Comparison of ENCODE assay signal across 23 cellular contexts in the genomic region with DNA sequence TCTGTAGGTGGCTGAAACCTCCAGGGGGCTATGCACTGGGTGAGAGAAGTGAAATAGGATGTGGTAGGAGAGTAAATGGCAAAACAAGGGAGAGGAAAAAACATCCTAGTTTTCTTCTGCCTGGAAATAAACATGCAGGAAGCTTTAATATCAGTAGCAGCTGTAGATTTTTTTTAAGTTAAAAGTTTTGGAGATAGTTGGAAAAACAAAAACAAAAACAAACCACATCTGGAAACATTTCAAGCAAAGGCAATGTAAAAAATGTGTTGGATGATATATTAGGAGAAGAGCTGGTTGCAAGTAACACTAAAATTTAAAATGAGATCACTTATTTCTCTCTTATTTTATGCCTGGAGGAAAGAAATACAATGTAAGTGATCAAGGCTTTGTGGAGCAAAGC.
A peak's percentile ranks its signal among the peaks of the same experiment; 100 is the strongest.
DNase-seq lines count a peak whose midpoint lies in the region; ATAC-seq and TF ChIP-seq lines count a peak whose summit lies in the region.
"Had no signal": no experiment of that assay in that cellular context is flagged by ENCODE, and none has a peak within 500 bp of the region (broad histone marks: within the 10 kb centered on the region; RNA-seq: fewer than 3 reads in every experiment).

No MANE protein-coding gene starts in this region.

- peaks cover 49% of the 10 kb centered on the region for H3K4me1 ChIP-seq in osteoblast (ENCODE audit: insufficient read depth, low read length)
- H3K4me1 ChIP-seq: body of pancreas had no signal

- CTCF ChIA-PET in AG04450 (lab: Charles Lee): no interaction called here

- H3K36me3 Mint-ChIP-seq in HFFc6 (ENCODE audit: low read depth): peaks cover 6% of the 10 kb centered on the region

- H3K27me3 ChIP-seq in AG04450 (ENCODE audit: control insufficient read depth, insufficient read depth, low read length) (no peaks in the 10 kb centered on the region), osteoblast (ENCODE audit: insufficient read depth, low read length) (no peaks in the 10 kb centered on the region)
- H3K27me3 ChIP-seq: body of pancreas, hepatocyte had no signal

- in situ Hi-C loops in KBM-7 (cut with MboI; ENCODE audit: low pct_unique_long_range_greater_than_20kb, low sequenced_read_pairs): no loop called here

- ATAC-seq in GM18520 (IDR thresholded peaks at IDR 0.05; ENCODE audit: unreplicated experiment): no peak
- ATAC-seq: body of pancreas had no signal

- no peaks in the 10 kb centered on the region for H3K9me3 ChIP-seq in AG04450 (ENCODE audit: control insufficient read depth, insufficient read depth, low read length)
- H3K9me3 ChIP-seq in osteoblast (ENCODE audit: low read depth, low read length): no peaks in the 10 kb centered on the region
- H3K9me3 ChIP-seq: body of pancreas had no signal

- POLR2A ChIA-PET in AG04450 (lab: Yijun Ruan, JAX): interaction anchor here (1.6 kb wide), 1 partner anchor 48 kb away, joined by 5 read pairs; no protein-coding TSS in a partner anchor

- no peak overlapping the region for H2AFZ ChIP-seq in osteoblast (ENCODE audit: low read length)
- H2AFZ ChIP-seq: hepatocyte had no signal

- H3K27me3 Mint-ChIP-seq in HFFc6 (ENCODE audit: insufficient read depth): no peaks in the 10 kb centered on the region
- H3K27me3 Mint-ChIP-seq: activated CD4-positive, alpha-beta memory T cell treated with anti-CD3 and anti-CD28 coated beads, Interleukin-2, amount 10 ng/mL, durations not matched to agents 7 days and 5 days; activated T-cell treated with anti-CD3 and anti-CD28 coated beads, Interleukin-2, amount 50 U/mL, for 24 hours had no signal

- peak overlapping the region; percentile 4 for H3K27ac ChIP-seq in AG04450 (ENCODE audit: low read depth, low read length)
- peak overlapping the region; percentile 74 for H3K27ac ChIP-seq in osteoblast (ENCODE audit: low read depth, low read length)
- H3K27ac ChIP-seq: body of pancreas, hepatocyte, RWPE1, VCaP had no signal

- no peaks in the 10 kb centered on the region for H3K79me2 ChIP-seq in osteoblast (ENCODE audit: insufficient read depth, low read length)
- H3K79me2 ChIP-seq: hepatocyte had no signal

- no peaks in the 10 kb centered on the region for H3K9me3 Mint-ChIP-seq in HFFc6
- H3K9me3 Mint-ChIP-seq: activated CD4-positive, alpha-beta memory T cell treated with anti-CD3 and anti-CD28 coated beads, Interleukin-2, amount 10 ng/mL, durations not matched to agents 7 days and 5 days; activated T-cell treated with anti-CD3 and anti-CD28 coated beads, Interleukin-2, amount 50 U/mL, for 24 hours; T-helper 1 cell treated with Interleukin-12 subunit alpha and Interleukin-12 subunit beta and Interleukin-4 antibody, amounts not matched to agents 30 μg/mL and 1 μg/mL, for 36 hours had no signal

- DNase-seq in AG04450 (ENCODE audit: low read depth, low spot score): no peak
- no peak for DNase-seq in HFFc6
- peak; percentile 67 for DNase-seq in fibroblast of gingiva (ENCODE audit: low read depth)
- no peak for DNase-seq in osteoblast (ENCODE audit: insufficient read length, low spot score, missing footprints)
- no peak for DNase-seq in effector CD8-positive, alpha-beta T cell (lab: John Stamatoyannopoulos, UW)
- no peak for DNase-seq in SHP77 (lab: John Stamatoyannopoulos, UW)
- DNase-seq in KBM-7: no peak
- DNase-seq: activated CD4-positive, alpha-beta memory T cell treated with anti-CD3 and anti-CD28 coated beads, Interleukin-2, amount 10 ng/mL, durations not matched to agents 7 days and 5 days; activated naive CD4-positive, alpha-beta T cell treated with anti-CD3 and anti-CD28 coated beads, Interleukin-2, amount 50 U/mL, for 16 hours; activated T-cell treated with anti-CD3 and anti-CD28 coated beads, Interleukin-2, amount 50 U/mL, for 24 hours; body of pancreas; DND-41; erythroblast; NCI-H1048; NCI-H2029; NK-92 treated with Interleukin-12 subunit alpha and Interleukin-12 subunit beta, amount 100 ng/mL, for 24 hours; stimulated activated naive CD4-positive, alpha-beta T cell treated with Interleukin-2 at 50 U/mL for 16 hours had no signal

- peak overlapping the region; percentile 32 for H3K4me2 ChIP-seq in osteoblast (ENCODE audit: insufficient read depth, low read length)
- H3K4me2 ChIP-seq: hepatocyte had no signal

- H3K36me3 ChIP-seq in osteoblast (ENCODE audit: insufficient read depth, low read length): no peaks in the 10 kb centered on the region

- H3K4me3 Mint-ChIP-seq in HFFc6: peak overlapping the region; percentile 74
- H3K4me3 Mint-ChIP-seq: activated CD4-positive, alpha-beta memory T cell treated with anti-CD3 and anti-CD28 coated beads, Interleukin-2, amount 10 ng/mL, durations not matched to agents 7 days and 5 days; activated T-cell treated with anti-CD3 and anti-CD28 coated beads, Interleukin-2, amount 50 U/mL, for 24 hours; neural crest cell; T-helper 1 cell treated with Interleukin-12 subunit alpha and Interleukin-12 subunit beta and Interleukin-4 antibody, amounts not matched to agents 30 μg/mL and 1 μg/mL, for 36 hours had no signal

- H3K27ac Mint-ChIP-seq in HFFc6: peak overlapping the region; percentile 53
- H3K27ac Mint-ChIP-seq: activated CD4-positive, alpha-beta memory T cell treated with anti-CD3 and anti-CD28 coated beads, Interleukin-2, amount 10 ng/mL, durations not matched to agents 7 days and 5 days; activated T-cell treated with anti-CD3 and anti-CD28 coated beads, Interleukin-2, amount 50 U/mL, for 24 hours; T-helper 1 cell treated with Interleukin-12 subunit alpha and Interleukin-12 subunit beta and Interleukin-4 antibody, amounts not matched to agents 30 μg/mL and 1 μg/mL, for 36 hours had no signal

- no peak overlapping the region for H3K4me3 ChIP-seq in AG04450 (ENCODE audit: low read depth, low read length)
- H3K4me3 ChIP-seq in osteoblast (ENCODE audit: insufficient read depth, low read length): no peak overlapping the region
- H3K4me3 ChIP-seq: body of pancreas, hepatocyte had no signal

- H3K4me1 Mint-ChIP-seq in HFFc6 (ENCODE audit: low read depth): peaks cover 70% of the 10 kb centered on the region
- H3K4me1 Mint-ChIP-seq: activated CD4-positive, alpha-beta memory T cell treated with anti-CD3 and anti-CD28 coated beads, Interleukin-2, amount 10 ng/mL, durations not matched to agents 7 days and 5 days had no signal

- TF ChIP-seq CTCF in AG04450 (IDR thresholded peaks at IDR 0.05; ENCODE audit: low read depth, low read length): peak; percentile 26; the same call in 1 of the 2 replicates
- TF ChIP-seq CTCF in HFFc6 (IDR thresholded peaks at IDR 0.05): peak; percentile 34
- TF ChIP-seq CTCF in osteoblast (IDR thresholded peaks at IDR 0.05; ENCODE audit: extremely low read depth, low read depth, low read length): no peak

- H4K20me1 ChIP-seq in osteoblast (ENCODE audit: insufficient read depth, low read length): no peaks in the 10 kb centered on the region
